ENCODE assay signal across 8 cellular contexts in genomic region chr12:50111693-50112455, GRCh38. TPM values are rescaled to one million over a fixed set of nuclear protein-coding genes. Genes with fewer than 3 reads are reported as not detected.
DNase-seq lines count a peak whose midpoint lies in the region; FAIRE-seq and TF ChIP-seq lines count a peak whose summit lies in the region.

Gene COX14, plus strand, starts transcription at chr12:50112236. Its CDS starts 7,808 bp downstream, at chr12:50120044.

- H3K79me2 ChIP-seq in Loucy (ENCODE audit: insufficient read depth, low read length): peaks cover 46% of the 10 kb centered on the region

- peak; percentile 94 for TF ChIP-seq POLR2A in H54 (IDR thresholded peaks at IDR 0.05; ENCODE audit: low read depth, low read length)
- peak in 2 of 4 donors; percentile 78 to 90 for TF ChIP-seq POLR2A in stomach (IDR thresholded peaks at IDR 0.05)

- peak within 1 kb of the TSS; percentile 97 for H3K4me3 Mint-ChIP-seq in nephron progenitor cell

- H3K4me1 Mint-ChIP-seq in nephron progenitor cell: peaks cover 63% of the 10 kb centered on the region

- WGBS in stomach, 5 donors: 0% methylated on average over 41 to 59 of the region's 59 CpGs

- intact Hi-C loops in stomach (cut with DNase I; ENCODE audit: low total_unique reads): no loop called here

- no peaks in the 10 kb centered on the region for H3F3A ChIP-seq in Loucy (ENCODE audit: low read depth)

- peaks cover 11% of the 10 kb centered on the region for H3K36me3 Mint-ChIP-seq in nephron progenitor cell (ENCODE audit: low read depth)

- TF ChIP-seq CTCF in Loucy (conservative IDR thresholded peaks at IDR 0.05; ENCODE audit: low read length) (peak; percentile 84), fibroblast of the aortic adventitia (IDR thresholded peaks at IDR 0.05; ENCODE audit: insufficient read depth, low read length) (peak; percentile 90), nephron progenitor cell (IDR thresholded peaks at IDR 0.05) (peak; percentile 92), stomach (IDR thresholded peaks at IDR 0.05) (peak in 4 of 7 experiments; percentile 83 to 95 (median 92))

- no peaks in the 10 kb centered on the region for H3K9me3 ChIP-seq in Loucy (ENCODE audit: insufficient read depth, low read depth, low read length)
- H3K9me3 ChIP-seq in stomach: no peaks in the 10 kb centered on the region

- no peaks in the 10 kb centered on the region for H3K27me3 Mint-ChIP-seq in nephron progenitor cell (ENCODE audit: low read depth, poor library complexity)

- peak within 1 kb of the TSS; percentile 79 for H3K9ac ChIP-seq in Loucy (ENCODE audit: low read depth, low read length, poor library complexity, severe bottlenecking)

- TF ChIP-seq EP300 in stomach (IDR thresholded peaks at IDR 0.05): peak; percentile 71

- H3K36me3 ChIP-seq in Loucy (ENCODE audit: insufficient read depth, low read length) (no peaks in the 10 kb centered on the region), stomach (peaks cover 6 to 21% (median 15%) of the 10 kb centered on the region in 4 donors)

- H2AFZ ChIP-seq in Loucy (ENCODE audit: low read length): peak within 1 kb of the TSS; percentile 79

- H3K9me3 Mint-ChIP-seq in nephron progenitor cell: no peaks in the 10 kb centered on the region

- H3K27me3 ChIP-seq in Loucy (ENCODE audit: insufficient read depth, low read length, poor library complexity, severe bottlenecking): no peaks in the 10 kb centered on the region
- no peaks in the 10 kb centered on the region for H3K27me3 ChIP-seq in stomach

- H3K4me1 ChIP-seq in Loucy (ENCODE audit: insufficient read depth, low read length, poor library complexity, severe bottlenecking) (peaks cover 28% of the 10 kb centered on the region), stomach (peaks cover 37 to 66% (median 54%) of the 10 kb centered on the region in 4 donors)

- H3K4me2 ChIP-seq in Loucy (ENCODE audit: low read depth, low read length, poor library complexity, severe bottlenecking): peak within 1 kb of the TSS; percentile 78

- FAIRE-seq in H54 (lab: Jason Lieb, UNC): peak; percentile 80

- H3K27ac Mint-ChIP-seq in nephron progenitor cell: peak within 1 kb of the TSS; percentile 99

- no peaks in the 10 kb centered on the region for H3K9me2 ChIP-seq in Loucy (replicated peaks; ENCODE audit: low read depth, low read length)

- DNase-seq in ELR (ENCODE audit: low read depth): peak; percentile 100
- peak; percentile 92 for DNase-seq in H54 (ENCODE audit: insufficient read length, low spot score)
- peak; percentile 99 for DNase-seq in SHP77 (lab: John Stamatoyannopoulos, UW)
- DNase-seq in activated effector memory CD4-positive, alpha-beta T cell treated with anti-CD3 and anti-CD28 coated beads, Interleukin-2, amount 50 U/mL, for 16 hours: peak; percentile 100
- peak; percentile 100 for DNase-seq in fibroblast of the aortic adventitia (ENCODE audit: low read depth)
- DNase-seq in nephron progenitor cell: peak; percentile 99
- DNase-seq in stomach: peak; percentile 99

- H3K27ac ChIP-seq in stomach: peak within 1 kb of the TSS; percentile 94 to 99 (median 97)

- H3K4me3 ChIP-seq in Loucy (ENCODE audit: low read length, poor library complexity, severe bottlenecking) (peak within 1 kb of the TSS; percentile 89), fibroblast of the aortic adventitia (ENCODE audit: low read depth, low read length) (peak within 1 kb of the TSS; percentile 100), stomach (peak within 1 kb of the TSS; percentile 65 to 89 (median 84))

- peaks cover 14% of the 10 kb centered on the region for H4K20me1 ChIP-seq in Loucy (ENCODE audit: insufficient read depth, low read length, poor library complexity, severe bottlenecking)

RNA-seq across cellular contexts. Expression of gene COX14, which starts in this region (rescaled TPM):
- total RNA-seq in fibroblast of the aortic adventitia (ENCODE audit: low replicate concordance) (12.5 and 36.4 TPM in 2 replicates), stomach (10 to 100 TPM in 4 of 5 donors, 1 to 10 TPM in 1; 9.8 to 96.3 (median 31.8) TPM)
- polyA plus RNA-seq in stomach: 100 to 1,000 TPM in 2 of 3 donors, 10 to 100 TPM in 1; 93.8 to 153 (median 148) TPM

Comparison
In these comparisons a context has a peak if more than half of its experiments do, and no peak if none do; other contexts are left out.
1. Peak in every context shown above with its lines: DNase-seq, H3K4me3 ChIP-seq and H3K27ac ChIP-seq.